14 cellular contexts compared by ENCODE assay signal in genomic region chr3:174191380-174191779, GRCh38.
DNase-seq lines count a peak whose midpoint lies in the region; ATAC-seq lines count a peak whose summit lies in the region.
"Had no signal": no experiment of that assay in that cellular context is flagged by ENCODE, and none has a peak within 500 bp of the region (broad histone marks: within the 10 kb centered on the region; RNA-seq: fewer than 3 reads in every experiment).

No MANE protein-coding gene starts in this region.

- no peaks in the 10 kb centered on the region for H3F3A ChIP-seq in GM23248 (ENCODE audit: insufficient read depth)

- H3K4me3 Mint-ChIP-seq in activated CD4-positive, alpha-beta T cell treated with anti-CD3 and anti-CD28 coated beads for 36 hours, result no peak overlapping the region
- H3K4me3 Mint-ChIP-seq: activated T-cell treated with anti-CD3 and anti-CD28 coated beads, Interleukin-2, amount 50 U/mL, for 24 hours; dendritic cell treated with granulocyte-macrophage colony-stimulating factor and Interleukin-4, amounts not matched to agents 40 ng/mL and 50 ng/mL, for 4 days had no signal

- intact Hi-C loops in activated CD4-positive, alpha-beta T cell treated with anti-CD3 and anti-CD28 coated beads for 36 hours (cut with DNase I, micrococcal nuclease), result no loop called here

- no peaks in the 10 kb centered on the region for H4K20me1 ChIP-seq in GM23248 (ENCODE audit: insufficient read depth)

- no peaks in the 10 kb centered on the region for H3K36me3 Mint-ChIP-seq in activated CD4-positive, alpha-beta T cell treated with anti-CD3 and anti-CD28 coated beads for 36 hours (ENCODE audit: low read depth)

- no peak overlapping the region for H3K4me3 ChIP-seq in GM23248
- H3K4me3 ChIP-seq in Jurkat, Clone E6-1 (ENCODE audit: low read length), result no peak overlapping the region

- peaks cover 9% of the 10 kb centered on the region for H3K4me1 Mint-ChIP-seq in activated CD4-positive, alpha-beta T cell treated with anti-CD3 and anti-CD28 coated beads for 36 hours

- no peaks in the 10 kb centered on the region for H3K9me3 Mint-ChIP-seq in activated CD4-positive, alpha-beta T cell treated with anti-CD3 and anti-CD28 coated beads for 36 hours (ENCODE audit: low read depth)
- H3K9me3 Mint-ChIP-seq: activated T-cell treated with anti-CD3 and anti-CD28 coated beads, Interleukin-2, amount 50 U/mL, for 24 hours; dendritic cell treated with granulocyte-macrophage colony-stimulating factor and Interleukin-4, amounts not matched to agents 40 ng/mL and 50 ng/mL, for 4 days had no signal

- H3K4me1 ChIP-seq in GM23248 (ENCODE audit: insufficient read depth), result peaks cover 9% of the 10 kb centered on the region

- no peaks in the 10 kb centered on the region for H3K79me2 ChIP-seq in GM23248 (ENCODE audit: insufficient read depth)

- peak; percentile 74 for ATAC-seq in activated CD4-positive, alpha-beta T cell treated with anti-CD3 and anti-CD28 coated beads for 36 hours
- ATAC-seq in left lobe of liver, result peak; percentile 44

- no peak for DNase-seq in activated CD4-positive, alpha-beta T cell treated with anti-CD3 and anti-CD28 coated beads for 36 hours
- no peak for DNase-seq in activated CD4-positive, alpha-beta T cell treated with anti-CD3 and anti-CD28 coated beads for 1 hour
- DNase-seq in GM23248 (no peak), left lobe of liver (ENCODE audit: low spot score) (no peak), NCI-H774 (lab: John Stamatoyannopoulos, UW) (no peak), A172 (ENCODE audit: low spot score) (no peak)
- peak; percentile 2 for DNase-seq in Jurkat, Clone E6-1 (ENCODE audit: low read depth, low spot score)
- no peak for DNase-seq in stimulated activated CD4-positive, alpha-beta T cell treated with anti-CD3 and anti-CD28 coated beads, Interleukin-4, amount 100 ng/mL, for 4 hours
- DNase-seq: ACHN; activated T-cell treated with anti-CD3 and anti-CD28 coated beads, Interleukin-2, amount 50 U/mL, for 24 hours; amygdala; NCI-H1048; SHP77 had no signal

- H2AFZ ChIP-seq in GM23248, result peak overlapping the region; percentile 27; the same call in 1 of the 2 replicates

- no peak overlapping the region for H3K9ac ChIP-seq in GM23248

- no peaks in the 10 kb centered on the region for H3K9me3 ChIP-seq in GM23248 (ENCODE audit: low read depth)

- H3K4me2 ChIP-seq in GM23248 (ENCODE audit: unreplicated experiment), result no peak overlapping the region

- no peaks in the 10 kb centered on the region for H3K9me2 ChIP-seq in GM23248 (ENCODE audit: insufficient read depth)

- no peak overlapping the region for H3K27ac Mint-ChIP-seq in activated CD4-positive, alpha-beta T cell treated with anti-CD3 and anti-CD28 coated beads for 36 hours
- H3K27ac Mint-ChIP-seq: activated T-cell treated with anti-CD3 and anti-CD28 coated beads, Interleukin-2, amount 50 U/mL, for 24 hours; dendritic cell treated with granulocyte-macrophage colony-stimulating factor and Interleukin-4, amounts not matched to agents 40 ng/mL and 50 ng/mL, for 4 days had no signal

- H3K27me3 Mint-ChIP-seq in activated CD4-positive, alpha-beta T cell treated with anti-CD3 and anti-CD28 coated beads for 36 hours, result no peaks in the 10 kb centered on the region
- H3K27me3 Mint-ChIP-seq: activated T-cell treated with anti-CD3 and anti-CD28 coated beads, Interleukin-2, amount 50 U/mL, for 24 hours; dendritic cell treated with granulocyte-macrophage colony-stimulating factor and Interleukin-4, amounts not matched to agents 40 ng/mL and 50 ng/mL, for 4 days had no signal

- no peak overlapping the region for H3K27ac ChIP-seq in GM23248

- CTCF ChIA-PET in activated CD4-positive, alpha-beta T cell treated with anti-CD3 and anti-CD28 coated beads for 36 hours (lab: Charles Lee), result no interaction called here

- in situ Hi-C loops in GM23248 (cut with MboI), result no loop called here

- POLR2A ChIA-PET in activated CD4-positive, alpha-beta T cell treated with anti-CD3 and anti-CD28 coated beads for 36 hours (lab: Charles Lee), result no interaction called here

- WGBS in GM23248 (ENCODE audit: low coverage in 1 of 2, low lambda C conversion rate in 2 of 2, missing lambda C conversion rate in 2 of 2), 2 experiments, result 61 to 71% methylated on average over 4 of the region's 4 CpGs

- H3K36me3 ChIP-seq in GM23248 (ENCODE audit: low read depth), result no peaks in the 10 kb centered on the region

- H3K27me3 ChIP-seq in GM23248 (replicated peaks; ENCODE audit: insufficient read depth), result no peaks in the 10 kb centered on the region
